ENCODE assay signal across 5 cellular contexts in genomic region chr2:241207151-241207550, GRCh38.
"Had no signal": no experiment of that assay in that cellular context is flagged by ENCODE, and none has a peak within 500 bp of the region (broad histone marks: within the 10 kb centered on the region; RNA-seq: fewer than 3 reads in every experiment).

No MANE protein-coding gene starts in this region.

- H3K4me2 ChIP-seq: GM23338 had no signal

- DNase-seq: H9, HCEC 1CT, IMR-90 had no signal

- H3K27ac Mint-ChIP-seq: GM23338, H9 had no signal

- H3K4me3 ChIP-seq: GM23338, K562 had no signal

- H2AFZ ChIP-seq: GM23338 had no signal

- H3K9me3 Mint-ChIP-seq: GM23338, H9 had no signal

- ATAC-seq: GM23338, K562 had no signal

- H3K4me3 Mint-ChIP-seq: GM23338, H9 had no signal
